Comparison of ENCODE assay signal across 7 cellular contexts in genomic region chr19:23415034-23415433, GRCh38. TPM values are rescaled to one million over a fixed set of nuclear protein-coding genes. Genes with fewer than 3 reads are reported as not detected.
A peak's percentile ranks its signal among the peaks of the same experiment; 100 is the strongest.
DNase-seq lines count a peak whose midpoint lies in the region; ATAC-seq and TF ChIP-seq lines count a peak whose summit lies in the region.

No MANE protein-coding gene starts in this region.

- WGBS in sigmoid colon, 2 donors: 3 to 11% methylated on average over 13 of the region's 13 CpGs

- H3K9me3 Mint-ChIP-seq in GM23338: peaks cover 22% of the 10 kb centered on the region

- peaks cover 20% of the 10 kb centered on the region for H3K36me3 Mint-ChIP-seq in GM23338 (ENCODE audit: low read depth)

- peak; percentile 17 for ATAC-seq in GM23338

- H3K79me2 ChIP-seq in GM23338 (replicated peaks; ENCODE audit: insufficient read depth): peaks cover 46% of the 10 kb centered on the region

- peaks cover 9% of the 10 kb centered on the region for H3K27me3 Mint-ChIP-seq in GM23338 (ENCODE audit: insufficient read depth, low read depth, poor library complexity)

- no peak for TF ChIP-seq POLR2A in sigmoid colon (IDR thresholded peaks at IDR 0.05)

- intact Hi-C loops in sigmoid colon (cut with DNase I): no loop called here

- H3K9me2 ChIP-seq in GM23338 (ENCODE audit: insufficient read depth): no peaks in the 10 kb centered on the region

- H3K36me3 ChIP-seq in GM23338 (ENCODE audit: insufficient read depth) (peaks cover 7% of the 10 kb centered on the region; the same call in 1 of the 2 replicates), SJCRH30 (no peaks in the 10 kb centered on the region), sigmoid colon (no peaks in the 10 kb centered on the region)

- TF ChIP-seq CTCF in GM23338 (conservative IDR thresholded peaks at IDR 0.05; ENCODE audit: low read depth in 2 of 2) (no peak), fibroblast of villous mesenchyme (IDR thresholded peaks at IDR 0.05; ENCODE audit: insufficient read depth, low read depth, low read length) (no peak), sigmoid colon (IDR thresholded peaks at IDR 0.05) (no peak)

- DNase-seq in GM23338 (ENCODE audit: low spot score) (peak; percentile 44), SJCRH30 (peak in 1 of 2 experiments; percentile 14), fibroblast of villous mesenchyme (ENCODE audit: low read depth) (no peak), sigmoid colon (no peak), cortex of kidney (lab: John Stamatoyannopoulos, UW) (no peak), activated gamma-delta T cell (lab: John Stamatoyannopoulos, UW) (no peak)
- DNase-seq in activated CD4-positive, alpha-beta T cell treated with anti-CD3 and anti-CD28 coated beads, Interleukin-2, amount 50 U/mL, for 4 hours: no peak

- peaks cover 2% of the 10 kb centered on the region; the same call in 1 of the 2 replicates for H4K20me1 ChIP-seq in GM23338 (replicated peaks; ENCODE audit: insufficient read depth)

- no peaks in the 10 kb centered on the region for H3F3A ChIP-seq in GM23338 (replicated peaks; ENCODE audit: low read depth)

- H3K4me3 ChIP-seq in GM23338: peak overlapping the region; percentile 75
- H3K4me3 ChIP-seq in SJCRH30: peak overlapping the region; percentile 61
- peak overlapping the region; percentile 9 for H3K4me3 ChIP-seq in fibroblast of villous mesenchyme (ENCODE audit: low read depth, low read length)
- peak overlapping the region in 3 of 4 donors; percentile 31 to 49 (median 47) for H3K4me3 ChIP-seq in sigmoid colon

- H3K27ac ChIP-seq in GM23338 (ENCODE audit: low read depth): peak overlapping the region; percentile 92
- H3K27ac ChIP-seq in SJCRH30: peak overlapping the region; percentile 38
- no peak overlapping the region for H3K27ac ChIP-seq in sigmoid colon

- no peak for TF ChIP-seq EP300 in sigmoid colon (IDR thresholded peaks at IDR 0.05)

- H3K27me3 ChIP-seq in GM23338 (ENCODE audit: insufficient read depth) (no peaks in the 10 kb centered on the region), SJCRH30 (no peaks in the 10 kb centered on the region), sigmoid colon (peaks cover 0 to 28% (median 16%) of the 10 kb centered on the region in 3 donors)

- H3K4me1 ChIP-seq in GM23338 (ENCODE audit: insufficient read depth) (peaks cover 16% of the 10 kb centered on the region; the same call in 1 of the 2 replicates), SJCRH30 (no peaks in the 10 kb centered on the region), sigmoid colon (peaks cover 0 to 12% (median 9%) of the 10 kb centered on the region in 4 donors)

- H3K27ac Mint-ChIP-seq in GM23338: peak overlapping the region; percentile 94

- peak overlapping the region; percentile 93 for H3K4me3 Mint-ChIP-seq in GM23338

- H3K9me3 ChIP-seq in SJCRH30 (replicated peaks) (no peaks in the 10 kb centered on the region), sigmoid colon (no peaks in the 10 kb centered on the region)

- peak overlapping the region; percentile 86 for H3K4me2 ChIP-seq in GM23338

- H3K4me1 Mint-ChIP-seq in GM23338: peaks cover 11% of the 10 kb centered on the region; the same call in 2 of the 3 replicates

- peak overlapping the region; percentile 52 for H2AFZ ChIP-seq in GM23338

TF ChIP-seq in GM23338, 12 proteins besides CTCF, POLR2A, EP300 and RAD21 (continues in another document):
- TF ChIP-seq STAT1 (IDR thresholded peaks at IDR 0.05; ENCODE audit: unreplicated experiment): no peak
- no peak for TF ChIP-seq ETS1 (IDR thresholded peaks at IDR 0.05)
- no peak for TF ChIP-seq ZNF462 (CRISPR knock-in tag; IDR thresholded peaks at IDR 0.05)
- TF ChIP-seq NANOG (IDR thresholded peaks at IDR 0.05; ENCODE audit: borderline replicate concordance): no peak
- no peak for TF ChIP-seq EZH2phosphoT487 (IDR thresholded peaks at IDR 0.05; ENCODE audit: unreplicated experiment)
- no peak for TF ChIP-seq JUNB (IDR thresholded peaks at IDR 0.05; ENCODE audit: unreplicated experiment)
- no peak for TF ChIP-seq POLR2AphosphoS5 (IDR thresholded peaks at IDR 0.05; ENCODE audit: low read depth)
- TF ChIP-seq ZNF331 (CRISPR knock-in tag; IDR thresholded peaks at IDR 0.05; ENCODE audit: low read depth): no peak
- TF ChIP-seq EZH2 (IDR thresholded peaks at IDR 0.05; ENCODE audit: low read depth, unreplicated experiment): no peak
- no peak for TF ChIP-seq CREB1 (CRISPR knock-in tag; IDR thresholded peaks at IDR 0.05; ENCODE audit: low read depth)

RNA-seq across cellular contexts. Expression of gene ZNF91, which starts 19.8 kb away (rescaled TPM):
- 45.1 and 51.6 TPM in 2 replicates for total RNA-seq in GM23338 (2014; rRNA removed; shearing (Covaris generic))
- polyA plus RNA-seq in GM23338 (2016; fragmentation: Nextera tagmentation; extraction: Ambion mirVana): 17.4 and 23.5 TPM in 2 replicates
- total RNA-seq in SJCRH30 (2014; rRNA removed; shearing (Covaris generic)): 49.4 and 55.2 TPM in 2 replicates
- total RNA-seq in fibroblast of villous mesenchyme: 13.9 and 19.9 TPM in 2 replicates
- 10 to 100 TPM; 39.8 to 88.1 (median 58.2) TPM for total RNA-seq in sigmoid colon
- polyA plus RNA-seq in sigmoid colon: 10 to 100 TPM; 17.7 to 25.8 (median 19.4) TPM

Comparison
In these comparisons a context has a peak if more than half of its experiments do, and no peak if none do; other contexts are left out.
1. H3K27ac ChIP-seq: peak in GM23338 (single experiment) and SJCRH30 (single experiment); none in sigmoid colon (0 of 4).
2. H3K4me3 ChIP-seq: peak in every context shown above with its lines; median percentile 75 in GM23338; 61 in SJCRH30; 47 in sigmoid colon; 9 in fibroblast of villous mesenchyme.